ENCODE assay signal across 31 cellular contexts in the genomic region with DNA sequence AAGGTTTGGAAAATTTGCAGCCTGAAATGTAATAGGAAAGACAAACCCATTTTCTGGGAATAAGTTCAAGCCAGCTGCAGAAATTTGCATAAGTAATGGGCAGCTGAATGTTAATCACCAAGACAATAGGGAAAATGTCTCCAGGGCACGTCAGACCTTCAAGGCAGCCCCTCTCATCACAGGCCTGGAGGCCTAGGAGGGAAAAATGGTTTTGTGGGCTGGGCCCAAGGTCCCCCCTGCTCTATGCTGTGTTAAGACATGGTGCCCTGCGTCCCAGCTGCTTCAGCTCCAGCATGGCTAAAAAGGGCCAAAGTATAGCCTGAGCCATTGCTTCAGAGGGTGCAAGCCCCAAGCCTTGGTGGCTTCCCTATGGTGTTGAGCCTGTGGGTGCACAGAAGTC.
"Had no signal": no experiment of that assay in that cellular context is flagged by ENCODE, and none has a peak within 500 bp of the region (broad histone marks: within the 10 kb centered on the region; RNA-seq: fewer than 3 reads in every experiment).

No MANE protein-coding gene starts in this region.

- H3K4me3 Mint-ChIP-seq: naive thymus-derived CD8-positive, alpha-beta T cell; natural killer cell treated with Interleukin-12 subunit alpha and Interleukin-12 subunit beta and Interleukin-15 and Interleukin-18, amount 100 ng/mL, for 72 hours; nephron progenitor cell; neural crest cell; stimulated activated memory B cell treated with anti-CD40 and anti-IgM and Interleukin-4, amounts not matched to agents 10 μg/mL and 1 μg/mL and 100 μg/mL, for 72 hours; stimulated activated naive CD8-positive, alpha-beta T cell treated with anti-CD3 and anti-CD28 coated beads, Interleukin-15, amount 100 ng/mL, for 72 hours had no signal

- H3K27ac Mint-ChIP-seq: naive thymus-derived CD8-positive, alpha-beta T cell; natural killer cell treated with Interleukin-12 subunit alpha and Interleukin-12 subunit beta and Interleukin-15 and Interleukin-18, amount 100 ng/mL, for 72 hours; nephron progenitor cell; progenitor cell of endocrine pancreas; stimulated activated memory B cell treated with anti-CD40 and anti-IgM and Interleukin-4, amounts not matched to agents 10 μg/mL and 1 μg/mL and 100 μg/mL, for 72 hours; stimulated activated naive CD8-positive, alpha-beta T cell treated with anti-CD3 and anti-CD28 coated beads, Interleukin-15, amount 100 ng/mL, for 72 hours had no signal

- DNase-seq: naive thymus-derived CD8-positive, alpha-beta T cell; nephron progenitor cell; nucleus accumbens; ovary; psoas muscle; right cardiac atrium; right lobe of liver; sigmoid colon; small intestine; stimulated activated CD4-positive, alpha-beta T cell treated with anti-CD3 and anti-CD28 coated beads, Interleukin-15, amount 100 ng/mL, for 24 hours; stimulated activated CD4-positive, alpha-beta T cell treated with anti-CD3 and anti-CD28 coated beads, Interleukin-2, amount 100 ng/mL, for 24 hours; stimulated activated CD4-positive, alpha-beta T cell treated with anti-CD3 and anti-CD28 coated beads, Interleukin-2, amount 100 ng/mL, for 48 hours; stimulated activated CD4-positive, alpha-beta T cell treated with anti-CD3 and anti-CD28 coated beads, Interleukin-4, amount 100 ng/mL, for 4 hours; stimulated activated CD8-positive, alpha-beta memory T cell treated with anti-CD3 and anti-CD28 coated beads, Interleukin-4, amount 100 ng/mL, for 48 hours; stimulated activated naive CD4-positive, alpha-beta T cell; stimulated activated naive CD8-positive, alpha-beta T cell treated with anti-CD3 and anti-CD28 coated beads, Interleukin-15, amount 100 ng/mL, for 72 hours; stimulated activated naive CD8-positive, alpha-beta T cell treated with anti-CD3 and anti-CD28 coated beads, Interleukin-15, Interleukin-2, amounts not matched to agents 100 U/mL and 50 U/mL, for 24 hours; substantia nigra; testis; tibial artery; transverse colon; upper lobe of left lung had no signal

- H3K4me1 Mint-ChIP-seq: nephron progenitor cell; neural crest cell; stimulated activated naive CD8-positive, alpha-beta T cell treated with anti-CD3 and anti-CD28 coated beads, Interleukin-15, amount 100 ng/mL, for 72 hours had no signal

- H3K36me3 ChIP-seq: ovary, sigmoid colon, vagina had no signal

- FAIRE-seq: small intestine, urothelium cell line had no signal

- H3K27ac ChIP-seq: neutrophil, ovary, parathyroid adenoma, psoas muscle, right lobe of liver, sigmoid colon, suprapubic skin, testis, tibial artery, transverse colon, upper lobe of left lung, vagina had no signal

- H3K9me3 Mint-ChIP-seq: natural killer cell treated with Interleukin-12 subunit alpha and Interleukin-12 subunit beta and Interleukin-15 and Interleukin-18, amount 100 ng/mL, for 72 hours had no signal

- H3K9me3 ChIP-seq: neutrophil, ovary, psoas muscle, right lobe of liver, sigmoid colon, suprapubic skin, testis, tibial artery, transverse colon, upper lobe of left lung, vagina had no signal

- H3K4me1 ChIP-seq: parathyroid adenoma, psoas muscle, right lobe of liver, sigmoid colon, suprapubic skin, testis, tibial artery, transverse colon, upper lobe of left lung, vagina had no signal

- ATAC-seq: naive thymus-derived CD8-positive, alpha-beta T cell; natural killer cell treated with Interleukin-12 subunit alpha and Interleukin-12 subunit beta and Interleukin-15 and Interleukin-18, amount 100 ng/mL, for 72 hours; psoas muscle; right cardiac atrium; right lobe of liver; stimulated activated memory B cell treated with anti-CD40 and anti-IgM and Interleukin-4, amounts not matched to agents 10 μg/mL and 1 μg/mL and 100 μg/mL, for 72 hours; stimulated activated naive CD8-positive, alpha-beta T cell treated with anti-CD3 and anti-CD28 coated beads, Interleukin-15, amount 100 ng/mL, for 72 hours; stimulated activated naive CD8-positive, alpha-beta T cell treated with anti-CD3 and anti-CD28 coated beads, Interleukin-15, Interleukin-2, amounts not matched to agents 100 U/mL and 50 U/mL, for 24 hours had no signal

- H3K4me3 ChIP-seq: ovary, psoas muscle, right lobe of liver, sigmoid colon, suprapubic skin, testis, tibial artery, transverse colon, upper lobe of left lung, vagina had no signal

- H3K27me3 Mint-ChIP-seq: naive thymus-derived CD8-positive, alpha-beta T cell; natural killer cell treated with Interleukin-12 subunit alpha and Interleukin-12 subunit beta and Interleukin-15 and Interleukin-18, amount 100 ng/mL, for 72 hours; progenitor cell of endocrine pancreas; stimulated activated memory B cell treated with anti-CD40 and anti-IgM and Interleukin-4, amounts not matched to agents 10 μg/mL and 1 μg/mL and 100 μg/mL, for 72 hours; stimulated activated naive CD8-positive, alpha-beta T cell treated with anti-CD3 and anti-CD28 coated beads, Interleukin-15, amount 100 ng/mL, for 72 hours had no signal

- H3K36me3 Mint-ChIP-seq: natural killer cell treated with Interleukin-12 subunit alpha and Interleukin-12 subunit beta and Interleukin-15 and Interleukin-18, amount 100 ng/mL, for 72 hours had no signal
